ENCODE assay signal across 8 cellular contexts in genomic region chr19:58475714-58476497, GRCh38. TPM values are rescaled to one million over a fixed set of nuclear protein-coding genes. Genes with fewer than 3 reads are reported as not detected.
DNase-seq lines count a peak whose midpoint lies in the region; ATAC-seq and TF ChIP-seq lines count a peak whose summit lies in the region.

Gene ZNF446 (plus strand): TSS chr19:58476352. CDS start chr19:58477219, 867 bp downstream.

- H3K4me1 ChIP-seq in mucosa of descending colon (ENCODE audit: low read depth) = peaks cover 11% of the 10 kb centered on the region

- peak; percentile 91 for DNase-seq in DMS153 treated with DMSO at 0.1 percent for 48 hours (lab: John Stamatoyannopoulos, UW; ENCODE audit: unreplicated experiment)
- DNase-seq in OCI-M2 (lab: John Stamatoyannopoulos, UW; ENCODE audit: unreplicated experiment) = peak; percentile 97
- peak; percentile 94 for DNase-seq in activated T-cell treated with anti-CD3 and anti-CD28 coated beads, Interleukin-2, amount 50 U/mL, for 1 hour
- DNase-seq in epithelial cell of proximal tubule (ENCODE audit: low read depth) = peak; percentile 73
- peak; percentile 95 to 99 (median 97) for DNase-seq in mucosa of descending colon
- peak; percentile 88 to 90 for DNase-seq in stimulated activated CD8-positive, alpha-beta memory T cell treated with anti-CD3 and anti-CD28 coated beads, Interleukin-4, amount 100 ng/mL, for 1 hour (ENCODE audit: low read depth in 2 of 2, low spot score in 1 of 2)

- no peak; the same call in 1 of the 2 replicates for TF ChIP-seq RAD21 in Ishikawa (IDR thresholded peaks at IDR 0.05; ENCODE audit: low read depth)

- intact Hi-C loops in mucosa of descending colon (cut with DNase I, micrococcal nuclease) = no loop called here

- no peaks in the 10 kb centered on the region for H3K9me3 ChIP-seq in mucosa of descending colon

- H3K36me3 ChIP-seq in mucosa of descending colon (ENCODE audit: low read depth) = no peaks in the 10 kb centered on the region

- H3K4me3 ChIP-seq in epithelial cell of proximal tubule (ENCODE audit: low read depth, low read length) (peak within 1 kb of the TSS; percentile 88), mucosa of descending colon (peak within 1 kb of the TSS; percentile 15)

- TF ChIP-seq CTCF in epithelial cell of proximal tubule (conservative IDR thresholded peaks at IDR 0.05; ENCODE audit: low read depth, low read length) (no peak), mucosa of descending colon (IDR thresholded peaks at IDR 0.05) (no peak)

- peak; percentile 82 for ATAC-seq in GM21619 (IDR thresholded peaks at IDR 0.05; ENCODE audit: unreplicated experiment)
- peak; percentile 94 for ATAC-seq in mucosa of descending colon

- TF ChIP-seq EP300 in Ishikawa (IDR thresholded peaks at IDR 0.05; ENCODE audit: borderline replicate concordance) = no peak

TF ChIP-seq in Ishikawa, 13 proteins besides CTCF, POLR2A, EP300 and RAD21:
- TF ChIP-seq TEAD4 (IDR thresholded peaks at IDR 0.05) = peak; percentile 17; the same call in 1 of the 2 replicates
- TF ChIP-seq CEBPB (IDR thresholded peaks at IDR 0.05) = no peak
- peak; percentile 40; the same call in 1 of the 2 replicates for TF ChIP-seq YY1 (IDR thresholded peaks at IDR 0.05; ENCODE audit: low read depth)
- TF ChIP-seq MAX (IDR thresholded peaks at IDR 0.05) = peak; percentile 47; the same call in 1 of the 2 replicates
- TF ChIP-seq USF1 (IDR thresholded peaks at IDR 0.05) = peak; percentile 65
- TF ChIP-seq CREB1 (IDR thresholded peaks at IDR 0.05; ENCODE audit: low read depth) = peak; percentile 45; the same call in 1 of the 2 replicates
- TF ChIP-seq FOXM1 (IDR thresholded peaks at IDR 0.05; ENCODE audit: borderline replicate concordance, low read depth) = no peak
- TF ChIP-seq ZBTB7A (IDR thresholded peaks at IDR 0.05; ENCODE audit: low read depth) = peak; percentile 35; the same call in 1 of the 2 replicates
- TF ChIP-seq NFIC (IDR thresholded peaks at IDR 0.05) = no peak
- no peak for TF ChIP-seq REST (IDR thresholded peaks at IDR 0.05; ENCODE audit: low read depth)
- TF ChIP-seq TCF12 (IDR thresholded peaks at IDR 0.05; ENCODE audit: low read depth) = no peak
- no peak for TF ChIP-seq TAF1 (IDR thresholded peaks at IDR 0.05; ENCODE audit: low read depth)
- TF ChIP-seq EGR1 (IDR thresholded peaks at IDR 0.05) = peak; percentile 13; the same call in 1 of the 2 replicates
TF ChIP-seq in Ishikawa: peak in this region for 7.

RNA-seq across cellular contexts. Expression of gene ZNF446, which starts in this region (rescaled TPM):
- 8.6 and 9.7 TPM in 2 replicates for total RNA-seq in epithelial cell of proximal tubule
- 10 to 100 TPM in 2 of 3 donors, 1 to 10 TPM in 1; 9.4 to 12.6 (median 10.6) TPM for total RNA-seq in mucosa of descending colon

Comparison
In these comparisons a context has a peak if more than half of its experiments do, and no peak if none do; other contexts are left out.
1. Peak in every context shown above with its lines: DNase-seq, ATAC-seq and H3K4me3 ChIP-seq.